In the genomic region with DNA sequence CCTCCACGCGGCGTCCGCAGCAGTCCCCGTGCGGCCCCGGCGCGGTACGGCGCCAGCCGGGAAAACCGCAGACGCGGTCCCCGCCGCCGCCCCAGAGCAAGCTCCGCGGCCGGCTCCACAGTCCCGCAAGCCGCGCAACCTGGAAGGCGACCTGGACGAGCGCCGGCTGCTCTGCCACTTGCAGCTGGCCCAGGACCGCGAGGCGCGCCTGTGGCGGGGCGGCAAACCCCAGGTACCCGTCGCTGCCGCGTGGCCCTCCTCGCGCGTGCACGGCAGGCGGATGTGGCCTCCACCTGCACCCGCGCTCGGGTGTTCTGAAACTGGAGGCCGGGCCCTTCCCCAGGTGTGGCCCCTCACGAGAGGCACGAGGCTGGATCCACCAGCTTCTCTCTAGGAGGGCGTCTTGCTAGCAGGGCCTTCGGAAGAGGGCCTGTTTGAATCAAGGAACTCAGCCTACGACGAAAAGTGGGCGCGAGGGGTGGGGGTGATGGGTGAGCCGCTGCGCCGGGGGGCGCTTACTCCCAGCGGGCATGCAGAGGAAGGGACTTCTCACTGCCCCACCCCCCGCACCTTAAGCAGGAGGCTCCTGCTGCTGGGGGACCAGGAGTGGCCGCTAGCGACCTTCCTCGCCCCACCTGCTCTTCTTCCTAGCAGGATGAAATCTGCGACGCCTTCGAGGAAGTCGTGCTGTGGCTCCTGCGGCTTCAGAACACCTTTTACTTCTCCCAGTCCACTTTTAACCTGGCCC, we compare ENCODE assay signal across 8 cellular contexts. TPM values are rescaled to one million over a fixed set of nuclear protein-coding genes. Genes with fewer than 3 reads are reported as not detected.
DNase-seq lines count a peak whose midpoint lies in the region; ATAC-seq and TF ChIP-seq lines count a peak whose summit lies in the region.

No MANE protein-coding gene starts in this region.

- H3K79me2 ChIP-seq in osteoblast (ENCODE audit: insufficient read depth, low read length): no peaks in the 10 kb centered on the region
- no peaks in the 10 kb centered on the region for H3K79me2 ChIP-seq in PC-3 (ENCODE audit: low read length)

- intact Hi-C loops in PC-3 (cut with micrococcal nuclease): no loop called here
- intact Hi-C loops in sciatic nerve (cut with DNase I): loop anchor here (5.0 kb wide), 1 partner anchor 664 kb away; no protein-coding TSS in a partner anchor

- H3K4me3 ChIP-seq in HUES6 (ENCODE audit: low read depth, low read length) (peak overlapping the region; percentile 63), osteoblast (ENCODE audit: insufficient read depth, low read length) (no peak overlapping the region), PC-3 (ENCODE audit: low read length) (no peak overlapping the region)

- no peaks in the 10 kb centered on the region for H3K9me3 ChIP-seq in HUES6 (ENCODE audit: control insufficient read depth, insufficient read depth, low read depth, low read length)
- no peaks in the 10 kb centered on the region for H3K9me3 ChIP-seq in osteoblast (ENCODE audit: low read depth, low read length)
- H3K9me3 ChIP-seq in PC-3 (ENCODE audit: low read length): no peaks in the 10 kb centered on the region

- no peaks in the 10 kb centered on the region for H3K9me2 ChIP-seq in PC-3 (replicated peaks; ENCODE audit: low read length)

- H2AFZ ChIP-seq in osteoblast (ENCODE audit: low read length) (no peak overlapping the region), PC-3 (ENCODE audit: low read length) (no peak overlapping the region)

- H3K4me1 ChIP-seq in HUES6 (ENCODE audit: control insufficient read depth, insufficient read depth, low read length) (0 out of 2 replicates have a peak, but pooled peaks cover 7% of the 10 kb centered on the region), osteoblast (ENCODE audit: insufficient read depth, low read length) (peaks cover 18% of the 10 kb centered on the region), PC-3 (ENCODE audit: insufficient read depth, low read length) (no peaks in the 10 kb centered on the region)

- POLR2A ChIA-PET in PC-3 (lab: Charles Lee; ENCODE audit: unreplicated experiment): no interaction called here

- TF ChIP-seq CTCF in osteoblast (IDR thresholded peaks at IDR 0.05; ENCODE audit: extremely low read depth, low read depth, low read length): no peak
- TF ChIP-seq CTCF in PC-3 (conservative IDR thresholded peaks at IDR 0.05; ENCODE audit: low read depth, low read length): no peak

- ATAC-seq in stimulated activated naive CD8-positive, alpha-beta T cell treated with anti-CD3 and anti-CD28 coated beads, Interleukin-15, Interleukin-2, amounts not matched to agents 100 U/mL and 50 U/mL, for 24 hours: no peak
- no peak for ATAC-seq in PC-3
- ATAC-seq in sciatic nerve: no peak

- no peaks in the 10 kb centered on the region for H3F3A ChIP-seq in PC-3 (ENCODE audit: low read length, unreplicated experiment)

- peaks cover 21% of the 10 kb centered on the region for H4K20me1 ChIP-seq in osteoblast (ENCODE audit: insufficient read depth, low read length)
- no peaks in the 10 kb centered on the region for H4K20me1 ChIP-seq in PC-3 (ENCODE audit: low read length)

- H3K9ac ChIP-seq in HUES6 (ENCODE audit: low read length) (no peak overlapping the region), PC-3 (ENCODE audit: low read length) (no peak overlapping the region)

- H3K27me3 ChIP-seq in HUES6 (ENCODE audit: control insufficient read depth, insufficient read depth, low read length): peaks cover 64% of the 10 kb centered on the region
- peaks cover 78% of the 10 kb centered on the region for H3K27me3 ChIP-seq in osteoblast (ENCODE audit: insufficient read depth, low read length)
- no peaks in the 10 kb centered on the region for H3K27me3 ChIP-seq in PC-3 (ENCODE audit: low read length)

- peak; percentile 21 for DNase-seq in activated gamma-delta T cell treated with anti-CD3 and anti-CD28 coated beads, Interleukin-2, amount 50 U/mL, for 16 hours (ENCODE audit: low read depth)
- peak; percentile 60 for DNase-seq in left kidney (ENCODE audit: low read depth, low spot score)
- peak; percentile 40 for DNase-seq in stimulated activated naive CD8-positive, alpha-beta T cell treated with anti-CD3 and anti-CD28 coated beads, Interleukin-15, Interleukin-2, amounts not matched to agents 100 U/mL and 50 U/mL, for 24 hours
- no peak for DNase-seq in epidermal melanocyte (ENCODE audit: insufficient read length, low spot score)
- no peak for DNase-seq in osteoblast (ENCODE audit: insufficient read length, low spot score, missing footprints)
- DNase-seq in PC-3: no peak
- no peak for DNase-seq in sciatic nerve (ENCODE audit: low spot score)

- BruUV-seq in PC-3 (replicated peaks; lab: Mats Ljungman, UMichigan): no TSS peak

- no peak overlapping the region for H3K4me2 ChIP-seq in osteoblast (ENCODE audit: insufficient read depth, low read length)
- no peak overlapping the region for H3K4me2 ChIP-seq in PC-3 (ENCODE audit: low read length)

- H3K36me3 ChIP-seq in HUES6 (ENCODE audit: control insufficient read depth, insufficient read depth, low read length) (no peaks in the 10 kb centered on the region), osteoblast (ENCODE audit: insufficient read depth, low read length) (no peaks in the 10 kb centered on the region), PC-3 (ENCODE audit: low read depth, low read length) (no peaks in the 10 kb centered on the region)

- CTCF ChIA-PET in PC-3 (lab: Charles Lee): no interaction called here

- H3K27ac ChIP-seq in HUES6 (ENCODE audit: low read depth, low read length): no peak overlapping the region
- H3K27ac ChIP-seq in osteoblast (ENCODE audit: low read depth, low read length): no peak overlapping the region
- H3K27ac ChIP-seq in PC-3 (ENCODE audit: low read length): no peak overlapping the region

RNA-seq across cellular contexts. Expression of a gene that starts 0.6 kb away (rescaled TPM):
- not detected in 2 replicates for total RNA-seq in osteoblast
- not detected in 2 replicates for total RNA-seq in PC-3 (2014; rRNA removed)
- total RNA-seq in sciatic nerve: 0.36 TPM

RNA-seq across cellular contexts. Expression of a gene that starts 10.5 kb away (rescaled TPM):
- 8.5 and 12.7 TPM in 2 replicates for total RNA-seq in osteoblast
- total RNA-seq in PC-3 (2014; rRNA removed): 5.7 and 9.5 TPM in 2 replicates
- 20.7 TPM for total RNA-seq in sciatic nerve

RNA-seq across cellular contexts. Expression of a gene that starts 29.2 kb away (rescaled TPM):
- 32.1 and 33.7 TPM in 2 replicates for total RNA-seq in osteoblast
- total RNA-seq in PC-3 (2014; rRNA removed): 21.9 and 29.4 TPM in 2 replicates
- total RNA-seq in sciatic nerve: 59.3 TPM

Comparison
In these comparisons a context has a peak if more than half of its experiments do, and no peak if none do; other contexts are left out.
1. DNase-seq: peak in activated gamma-delta T cell treated with anti-CD3 and anti-CD28 coated beads, Interleukin-2, amount 50 U/mL, for 16 hours (single experiment), left kidney (single experiment) and stimulated activated naive CD8-positive, alpha-beta T cell treated with anti-CD3 and anti-CD28 coated beads, Interleukin-15, Interleukin-2, amounts not matched to agents 100 U/mL and 50 U/mL, for 24 hours (single experiment); none in epidermal melanocyte (single experiment), osteoblast (single experiment), PC-3 (single experiment) and sciatic nerve (single experiment).